8 cellular contexts compared by ENCODE assay signal in the genomic region with DNA sequence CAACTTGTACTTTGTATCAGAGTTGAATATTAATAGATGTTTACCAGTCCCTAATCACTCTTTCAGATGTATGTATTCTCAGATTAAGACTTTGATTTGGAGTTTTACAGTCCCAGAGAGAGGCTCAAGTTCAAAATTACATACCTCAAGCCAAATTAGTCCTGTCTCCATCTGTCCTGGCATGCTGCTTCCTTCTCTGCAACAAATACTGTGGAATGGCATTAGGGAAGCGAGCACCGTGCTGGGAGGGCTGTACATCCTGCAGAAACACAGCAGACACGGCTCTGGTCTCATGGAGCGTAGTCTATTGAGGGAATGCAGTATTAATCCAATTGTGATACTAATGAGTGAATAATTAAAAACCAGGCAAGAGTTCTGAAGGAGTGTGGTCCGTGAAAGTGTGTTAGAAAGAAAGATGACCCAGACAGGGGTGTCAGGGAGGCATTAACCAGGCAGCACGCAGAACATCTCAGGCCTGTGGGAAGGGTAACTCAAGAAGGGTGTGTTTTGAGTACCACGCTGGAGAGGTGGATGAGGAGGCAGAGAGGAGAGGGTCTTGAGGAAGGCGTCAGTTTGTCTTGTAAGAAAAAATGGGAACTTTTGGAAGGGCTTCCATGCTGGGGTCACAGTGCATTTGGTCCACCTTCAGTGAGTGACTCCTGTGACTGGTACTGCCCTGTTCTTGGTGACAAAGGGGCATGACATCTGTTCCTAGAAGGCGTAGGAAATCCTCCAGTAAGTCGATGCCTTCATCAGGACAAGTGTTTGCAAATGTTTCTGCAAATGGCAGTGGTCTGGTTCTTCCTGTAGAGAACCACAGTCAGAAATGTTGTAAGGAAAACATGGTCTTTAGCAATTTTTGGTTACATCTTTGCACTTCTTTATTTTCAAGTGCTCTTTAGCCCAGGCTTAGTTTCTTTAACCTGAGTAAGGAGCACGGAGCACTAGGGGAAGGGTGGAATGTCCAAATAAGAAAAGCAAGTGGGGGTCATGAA. TPM values are rescaled to one million over a fixed set of nuclear protein-coding genes. Genes with fewer than 3 reads are reported as not detected.
DNase-seq lines count a peak whose midpoint lies in the region; ATAC-seq and TF ChIP-seq lines count a peak whose summit lies in the region.

No MANE protein-coding gene starts in this region.

- no peak overlapping the region for H3K27ac Mint-ChIP-seq in T-helper 1 cell treated with Interleukin-12 subunit alpha and Interleukin-12 subunit beta and Interleukin-4 antibody, amounts not matched to agents 30 μg/mL and 1 μg/mL, for 36 hours

- H3K4me3 Mint-ChIP-seq in T-helper 1 cell treated with Interleukin-12 subunit alpha and Interleukin-12 subunit beta and Interleukin-4 antibody, amounts not matched to agents 30 μg/mL and 1 μg/mL, for 36 hours: peak overlapping the region; percentile 96

- H3K27me3 Mint-ChIP-seq in T-helper 1 cell treated with Interleukin-12 subunit alpha and Interleukin-12 subunit beta and Interleukin-4 antibody, amounts not matched to agents 30 μg/mL and 1 μg/mL, for 36 hours (ENCODE audit: low read depth): no peaks in the 10 kb centered on the region

- TF ChIP-seq CTCF in fibroblast of mammary gland (conservative IDR thresholded peaks at IDR 0.05; ENCODE audit: control insufficient read depth, insufficient read depth, low read depth, low read length) (no peak), omental fat pad (IDR thresholded peaks at IDR 0.05) (no peak)

- peak overlapping the region in 8 of 21 experiments; percentile 15 to 87 (median 78) for H3K27ac ChIP-seq in skin epidermis

- H3K4me3 ChIP-seq in fibroblast of mammary gland (ENCODE audit: control insufficient read depth, low read depth, low read length) (peak overlapping the region; percentile 82), skin epidermis (peak overlapping the region; percentile 50 to 94 (median 66))

- peak; percentile 69 for ATAC-seq in SK-N-SH treated with all-trans-retinoic acid at 6 μM for 48 hours
- ATAC-seq in omental fat pad (ENCODE audit: low FRiP score): no peak

- no peak for DNase-seq in T-helper 1 cell
- peak; percentile 14 for DNase-seq in fibroblast of mammary gland (ENCODE audit: low read depth)
- no peak for DNase-seq in stimulated activated CD4-positive, alpha-beta T cell treated with anti-CD3 and anti-CD28 coated beads, Interleukin-4, amount 100 ng/mL, for 4 hours
- DNase-seq in omental fat pad (ENCODE audit: low spot score): no peak
- DNase-seq in foreskin melanocyte: no peak

- H3K4me1 Mint-ChIP-seq in T-helper 1 cell treated with Interleukin-12 subunit alpha and Interleukin-12 subunit beta and Interleukin-4 antibody, amounts not matched to agents 30 μg/mL and 1 μg/mL, for 36 hours (ENCODE audit: low read depth): peaks cover 21% of the 10 kb centered on the region

- H3K36me3 Mint-ChIP-seq in T-helper 1 cell treated with Interleukin-12 subunit alpha and Interleukin-12 subunit beta and Interleukin-4 antibody, amounts not matched to agents 30 μg/mL and 1 μg/mL, for 36 hours (ENCODE audit: low read depth): peaks cover 12% of the 10 kb centered on the region

- no peaks in the 10 kb centered on the region for H3K9me3 Mint-ChIP-seq in T-helper 1 cell treated with Interleukin-12 subunit alpha and Interleukin-12 subunit beta and Interleukin-4 antibody, amounts not matched to agents 30 μg/mL and 1 μg/mL, for 36 hours

TF ChIP-seq in SK-N-SH treated with all-trans-retinoic acid at 6 μM for 48 hours, 23 proteins besides CTCF, POLR2A, EP300 and RAD21:
- no peak for TF ChIP-seq TOX (CRISPR knock-in tag; IDR thresholded peaks at IDR 0.05; ENCODE audit: borderline replicate concordance)
- TF ChIP-seq ZC3H10 (CRISPR knock-in tag; IDR thresholded peaks at IDR 0.05): no peak
- TF ChIP-seq, protein P1, sequence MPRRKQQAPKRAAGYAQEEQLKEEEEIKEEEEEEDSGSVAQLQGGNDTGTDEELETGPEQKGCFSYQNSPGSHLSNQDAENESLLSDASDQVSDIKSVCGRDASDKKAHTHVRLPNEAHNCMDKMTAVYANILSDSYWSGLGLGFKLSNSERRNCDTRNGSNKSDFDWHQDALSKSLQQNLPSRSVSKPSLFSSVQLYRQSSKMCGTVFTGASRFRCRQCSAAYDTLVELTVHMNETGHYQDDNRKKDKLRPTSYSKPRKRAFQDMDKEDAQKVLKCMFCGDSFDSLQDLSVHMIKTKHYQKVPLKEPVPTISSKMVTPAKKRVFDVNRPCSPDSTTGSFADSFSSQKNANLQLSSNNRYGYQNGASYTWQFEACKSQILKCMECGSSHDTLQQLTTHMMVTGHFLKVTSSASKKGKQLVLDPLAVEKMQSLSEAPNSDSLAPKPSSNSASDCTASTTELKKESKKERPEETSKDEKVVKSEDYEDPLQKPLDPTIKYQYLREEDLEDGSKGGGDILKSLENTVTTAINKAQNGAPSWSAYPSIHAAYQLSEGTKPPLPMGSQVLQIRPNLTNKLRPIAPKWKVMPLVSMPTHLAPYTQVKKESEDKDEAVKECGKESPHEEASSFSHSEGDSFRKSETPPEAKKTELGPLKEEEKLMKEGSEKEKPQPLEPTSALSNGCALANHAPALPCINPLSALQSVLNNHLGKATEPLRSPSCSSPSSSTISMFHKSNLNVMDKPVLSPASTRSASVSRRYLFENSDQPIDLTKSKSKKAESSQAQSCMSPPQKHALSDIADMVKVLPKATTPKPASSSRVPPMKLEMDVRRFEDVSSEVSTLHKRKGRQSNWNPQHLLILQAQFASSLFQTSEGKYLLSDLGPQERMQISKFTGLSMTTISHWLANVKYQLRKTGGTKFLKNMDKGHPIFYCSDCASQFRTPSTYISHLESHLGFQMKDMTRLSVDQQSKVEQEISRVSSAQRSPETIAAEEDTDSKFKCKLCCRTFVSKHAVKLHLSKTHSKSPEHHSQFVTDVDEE (CRISPR knock-in tag; IDR thresholded peaks at IDR 0.05): no peak
- TF ChIP-seq ISL1 (CRISPR knock-in tag; IDR thresholded peaks at IDR 0.05): no peak
- TF ChIP-seq RARB (CRISPR knock-in tag; IDR thresholded peaks at IDR 0.05): no peak
- no peak for TF ChIP-seq ZFP3 (CRISPR knock-in tag; IDR thresholded peaks at IDR 0.05)
- TF ChIP-seq SNAI2 (CRISPR knock-in tag; IDR thresholded peaks at IDR 0.05): no peak
- TF ChIP-seq, protein P2, sequence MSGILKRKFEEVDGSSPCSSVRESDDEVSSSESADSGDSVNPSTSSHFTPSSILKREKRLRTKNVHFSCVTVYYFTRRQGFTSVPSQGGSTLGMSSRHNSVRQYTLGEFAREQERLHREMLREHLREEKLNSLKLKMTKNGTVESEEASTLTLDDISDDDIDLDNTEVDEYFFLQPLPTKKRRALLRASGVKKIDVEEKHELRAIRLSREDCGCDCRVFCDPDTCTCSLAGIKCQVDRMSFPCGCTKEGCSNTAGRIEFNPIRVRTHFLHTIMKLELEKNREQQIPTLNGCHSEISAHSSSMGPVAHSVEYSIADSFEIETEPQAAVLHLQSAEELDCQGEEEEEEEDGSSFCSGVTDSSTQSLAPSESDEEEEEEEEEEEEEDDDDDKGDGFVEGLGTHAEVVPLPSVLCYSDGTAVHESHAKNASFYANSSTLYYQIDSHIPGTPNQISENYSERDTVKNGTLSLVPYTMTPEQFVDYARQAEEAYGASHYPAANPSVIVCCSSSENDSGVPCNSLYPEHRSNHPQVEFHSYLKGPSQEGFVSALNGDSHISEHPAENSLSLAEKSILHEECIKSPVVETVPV (CRISPR knock-in tag; IDR thresholded peaks at IDR 0.05): no peak
- no peak for TF ChIP-seq OSR1 (CRISPR knock-in tag; IDR thresholded peaks at IDR 0.05)
- TF ChIP-seq ARNTL (CRISPR knock-in tag; IDR thresholded peaks at IDR 0.05; ENCODE audit: borderline replicate concordance, low read depth): no peak
- TF ChIP-seq PPARA (CRISPR knock-in tag; IDR thresholded peaks at IDR 0.05; ENCODE audit: borderline replicate concordance): no peak
- TF ChIP-seq, protein P3, sequence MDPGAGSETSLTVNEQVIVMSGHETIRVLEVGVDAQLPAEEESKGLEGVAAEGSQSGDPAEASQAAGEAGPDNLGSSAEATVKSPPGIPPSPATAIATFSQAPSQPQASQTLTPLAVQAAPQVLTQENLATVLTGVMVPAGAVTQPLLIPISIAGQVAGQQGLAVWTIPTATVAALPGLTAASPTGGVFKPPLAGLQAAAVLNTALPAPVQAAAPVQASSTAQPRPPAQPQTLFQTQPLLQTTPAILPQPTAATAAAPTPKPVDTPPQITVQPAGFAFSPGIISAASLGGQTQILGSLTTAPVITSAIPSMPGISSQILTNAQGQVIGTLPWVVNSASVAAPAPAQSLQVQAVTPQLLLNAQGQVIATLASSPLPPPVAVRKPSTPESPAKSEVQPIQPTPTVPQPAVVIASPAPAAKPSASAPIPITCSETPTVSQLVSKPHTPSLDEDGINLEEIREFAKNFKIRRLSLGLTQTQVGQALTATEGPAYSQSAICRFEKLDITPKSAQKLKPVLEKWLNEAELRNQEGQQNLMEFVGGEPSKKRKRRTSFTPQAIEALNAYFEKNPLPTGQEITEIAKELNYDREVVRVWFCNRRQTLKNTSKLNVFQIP (CRISPR knock-in tag; IDR thresholded peaks at IDR 0.05; ENCODE audit: borderline replicate concordance, low read depth): no peak
- TF ChIP-seq, protein P4, sequence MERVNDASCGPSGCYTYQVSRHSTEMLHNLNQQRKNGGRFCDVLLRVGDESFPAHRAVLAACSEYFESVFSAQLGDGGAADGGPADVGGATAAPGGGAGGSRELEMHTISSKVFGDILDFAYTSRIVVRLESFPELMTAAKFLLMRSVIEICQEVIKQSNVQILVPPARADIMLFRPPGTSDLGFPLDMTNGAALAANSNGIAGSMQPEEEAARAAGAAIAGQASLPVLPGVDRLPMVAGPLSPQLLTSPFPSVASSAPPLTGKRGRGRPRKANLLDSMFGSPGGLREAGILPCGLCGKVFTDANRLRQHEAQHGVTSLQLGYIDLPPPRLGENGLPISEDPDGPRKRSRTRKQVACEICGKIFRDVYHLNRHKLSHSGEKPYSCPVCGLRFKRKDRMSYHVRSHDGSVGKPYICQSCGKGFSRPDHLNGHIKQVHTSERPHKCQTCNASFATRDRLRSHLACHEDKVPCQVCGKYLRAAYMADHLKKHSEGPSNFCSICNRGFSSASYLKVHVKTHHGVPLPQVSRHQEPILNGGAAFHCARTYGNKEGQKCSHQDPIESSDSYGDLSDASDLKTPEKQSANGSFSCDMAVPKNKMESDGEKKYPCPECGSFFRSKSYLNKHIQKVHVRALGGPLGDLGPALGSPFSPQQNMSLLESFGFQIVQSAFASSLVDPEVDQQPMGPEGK (CRISPR knock-in tag; IDR thresholded peaks at IDR 0.05; ENCODE audit: borderline replicate concordance): no peak
- no peak for TF ChIP-seq BACH2 (CRISPR knock-in tag; IDR thresholded peaks at IDR 0.05; ENCODE audit: borderline replicate concordance)

RNA-seq across cellular contexts. Expression of a gene that starts 1.6 kb away (rescaled TPM):
- total RNA-seq in omental fat pad: 10 to 100 TPM; 20.5 to 30.9 (median 30.0) TPM
